Comparison of ENCODE assay signal across 7 cellular contexts in the genomic region with DNA sequence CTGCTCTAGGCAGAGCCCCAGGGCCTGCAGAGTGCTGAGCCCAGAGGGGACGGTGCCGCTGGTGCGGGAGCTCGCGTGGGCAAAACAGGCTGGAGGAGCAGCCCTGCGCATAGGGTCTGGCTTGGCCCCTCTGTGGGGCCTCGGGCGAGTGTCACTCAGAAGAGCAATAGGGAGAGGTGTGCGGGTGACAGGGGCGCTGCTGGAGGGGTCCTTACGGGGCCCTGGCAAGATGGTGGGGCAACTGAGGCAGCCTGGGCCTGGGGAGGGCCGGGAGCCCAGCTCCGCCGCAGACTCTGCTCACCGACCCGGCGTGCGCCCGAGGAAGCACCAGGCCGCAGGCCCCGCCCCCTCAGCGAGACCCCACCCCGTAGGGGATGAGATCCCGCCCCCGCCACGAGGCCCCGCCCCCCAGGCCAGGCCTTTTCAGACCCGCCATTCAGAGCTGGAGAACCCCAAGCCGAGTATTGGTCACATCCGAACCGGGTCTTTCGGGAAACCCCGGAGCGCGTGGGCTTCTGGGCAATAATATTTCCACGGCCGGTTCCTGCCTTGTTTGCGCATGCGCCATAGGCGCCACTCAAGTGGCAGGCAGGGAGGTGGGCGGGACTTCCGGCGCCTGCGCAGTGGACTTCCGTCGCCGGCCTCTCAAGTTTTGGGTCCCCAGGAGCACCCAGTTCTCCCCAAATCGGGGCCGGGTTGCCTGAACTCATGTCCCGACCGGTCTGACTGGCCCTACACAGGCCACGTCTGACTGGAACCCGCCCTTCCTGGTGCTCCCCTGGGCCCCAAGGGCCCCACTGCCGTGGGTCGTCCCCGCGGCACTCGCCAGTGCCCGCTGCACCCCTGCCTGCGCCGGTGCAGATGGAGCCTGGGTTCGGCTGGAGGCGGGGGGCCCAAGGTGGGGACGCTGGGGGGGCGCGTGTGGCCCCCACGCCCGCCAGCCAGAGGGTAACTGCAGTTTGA.
DNase-seq lines count a peak whose midpoint lies in the region; ATAC-seq and TF ChIP-seq lines count a peak whose summit lies in the region.

No MANE protein-coding gene starts in this region.

- in situ Hi-C loops in astrocyte of the spinal cord (cut with HindIII; ENCODE audit: low sequenced_read_pairs), result no loop called here

- peak; percentile 79 for ATAC-seq in GM18511 (IDR thresholded peaks at IDR 0.05; ENCODE audit: unreplicated experiment)
- ATAC-seq in HG03025 (IDR thresholded peaks at IDR 0.05; ENCODE audit: low FRiP score, unreplicated experiment), result peak; percentile 67

- H3K4me3 ChIP-seq in astrocyte of the spinal cord (ENCODE audit: low read depth, low read length), result peak overlapping the region; percentile 64

- no peak for TF ChIP-seq CTCF in astrocyte of the spinal cord (IDR thresholded peaks at IDR 0.05; ENCODE audit: low read depth, low read length)

- DNase-seq in NCI-H2029 treated with DMSO at 0.1 percent for 48 hours (lab: John Stamatoyannopoulos, UW) (peak; percentile 91), T1000 (lab: John Stamatoyannopoulos, UW) (peak; percentile 96), astrocyte of the spinal cord (ENCODE audit: low read depth, low spot score) (peak; percentile 99), hippocampal formation (lab: John Stamatoyannopoulos, UW) (peak; percentile 95 to 97), retina (peak; percentile 95)

Comparison
In these comparisons a context has a peak if more than half of its experiments do, and no peak if none do; other contexts are left out.
1. Peak in every context shown above with its lines: DNase-seq, ATAC-seq and H3K4me3 ChIP-seq.